In genomic region chr18:11947214-11948119, GRCh38 we compare ENCODE assay signal across 8 cellular contexts. TPM values are rescaled to one million over a fixed set of nuclear protein-coding genes. Genes with fewer than 3 reads are reported as not detected.
DNase-seq lines count a peak whose midpoint lies in the region; ATAC-seq and TF ChIP-seq lines count a peak whose summit lies in the region.

No MANE protein-coding gene starts in this region.

- peaks cover 21% of the 10 kb centered on the region for H3K4me1 ChIP-seq in mononuclear cell (ENCODE audit: insufficient read depth, low read length)

- ATAC-seq in HG02840 (IDR thresholded peaks at IDR 0.05; ENCODE audit: low FRiP score, unreplicated experiment), result peak; percentile 81

- in situ Hi-C loops in GM13976 (cut with MboI; ENCODE audit: low sequenced_read_pairs, unreplicated experiment), result no loop called here

- TF ChIP-seq CTCF in GM13976 (IDR thresholded peaks at IDR 0.05; ENCODE audit: borderline replicate concordance, control extremely low read depth, extremely low read depth, insufficient read depth, missing control alignments) (no peak), epithelial cell of esophagus (IDR thresholded peaks at IDR 0.05; ENCODE audit: insufficient read depth, low read depth, low read length, missing control alignments) (no peak)

- H3K4me3 ChIP-seq in epithelial cell of esophagus (ENCODE audit: low read length) (peak overlapping the region; percentile 53), mononuclear cell (ENCODE audit: low read length) (peak overlapping the region; percentile 45)

- no peaks in the 10 kb centered on the region for H3K9me3 ChIP-seq in mononuclear cell (ENCODE audit: low read depth, low read length)

- DNase-seq in GM13976 (ENCODE audit: low spot score), result peak; percentile 79
- DNase-seq in NOMO-1 treated with dmso at 0.1 percent for 144 hours (lab: John Stamatoyannopoulos, UW; ENCODE audit: unreplicated experiment), result peak; percentile 98
- peak; percentile 47 for DNase-seq in activated T-cell treated with anti-CD3 and anti-CD28 coated beads for 24 hours (ENCODE audit: low read depth)
- DNase-seq in epithelial cell of esophagus (ENCODE audit: low read depth), result peak; percentile 99
- DNase-seq in stimulated activated CD8-positive, alpha-beta memory T cell treated with anti-CD3 and anti-CD28 coated beads, Interleukin-2, amount 100 ng/mL, for 48 hours (ENCODE audit: low read depth in 2 of 2), result peak; percentile 18 to 54
- DNase-seq in NCI-H2196 (lab: John Stamatoyannopoulos, UW; ENCODE audit: unreplicated experiment), result no peak

- no peaks in the 10 kb centered on the region for H3K27me3 ChIP-seq in mononuclear cell (ENCODE audit: insufficient read depth, low read length)

RNA-seq across cellular contexts. Expression of gene IMPA2, which starts 33.8 kb away (rescaled TPM):
- total RNA-seq in mononuclear cell, result 25.1 TPM

RNA-seq across cellular contexts. Expression of gene MPPE1, which starts 39.4 kb away (rescaled TPM):
- total RNA-seq in mononuclear cell, result 30.7 TPM
